In genomic region chr12:131046813-131047788, GRCh38 we compare ENCODE assay signal across 13 cellular contexts.
DNase-seq lines count a peak whose midpoint lies in the region; ATAC-seq and TF ChIP-seq lines count a peak whose summit lies in the region.
"Had no signal": no experiment of that assay in that cellular context is flagged by ENCODE, and none has a peak within 500 bp of the region (broad histone marks: within the 10 kb centered on the region; RNA-seq: fewer than 3 reads in every experiment).

No MANE protein-coding gene starts in this region.

- H3K9me3 Mint-ChIP-seq in central memory CD8-positive, alpha-beta T cell: no peaks in the 10 kb centered on the region

- no peaks in the 10 kb centered on the region for H3K4me1 Mint-ChIP-seq in central memory CD8-positive, alpha-beta T cell

- DNase-seq in MV-4-11 (lab: John Stamatoyannopoulos, UW) (peak; percentile 26), posterior vena cava (ENCODE audit: low spot score) (peak; percentile 94), NCI-H146 treated with DMSO at 0.1 percent for 48 hours (lab: John Stamatoyannopoulos, UW; ENCODE audit: unreplicated experiment) (no peak), RKO (ENCODE audit: low spot score) (no peak)
- no peak for DNase-seq in central memory CD8-positive, alpha-beta T cell (ENCODE audit: low spot score in 2 of 2)
- DNase-seq: activated CD8-positive, alpha-beta memory T cell treated with anti-CD3 and anti-CD28 coated beads for 24 hours; amniotic stem cell; NCI-H1417; stimulated activated CD4-positive, alpha-beta T cell treated with anti-CD3 and anti-CD28 coated beads, Interleukin-4, amount 100 ng/mL, for 24 hours; T-helper 1 cell had no signal

- H3K36me3 Mint-ChIP-seq in central memory CD8-positive, alpha-beta T cell (ENCODE audit: insufficient read depth): peaks cover 5% of the 10 kb centered on the region

- H3K27ac Mint-ChIP-seq in central memory CD8-positive, alpha-beta T cell (ENCODE audit: low read depth): peak overlapping the region; percentile 83

- intact Hi-C loops in posterior vena cava (cut with DNase I): no loop called here

- peaks cover 20% of the 10 kb centered on the region for H3K27me3 Mint-ChIP-seq in central memory CD8-positive, alpha-beta T cell

- no peak overlapping the region for H3K4me3 Mint-ChIP-seq in central memory CD8-positive, alpha-beta T cell

- no peak for ATAC-seq in central memory CD8-positive, alpha-beta T cell (replicated peaks; ENCODE audit: extremely low read depth, poor library complexity, severe bottlenecking)
- ATAC-seq in HG02885 (IDR thresholded peaks at IDR 0.05; ENCODE audit: poor library complexity, unreplicated experiment) (no peak), GM18867 (IDR thresholded peaks at IDR 0.05; ENCODE audit: unreplicated experiment) (no peak)

- TF ChIP-seq CTCF in GM12873 (IDR thresholded peaks at IDR 0.05; ENCODE audit: insufficient read depth, low read depth, low read length, missing control alignments): peak; percentile 7

Comparison
In these comparisons a context has a peak if more than half of its experiments do, and no peak if none do; other contexts are left out.
1. DNase-seq: peak in MV-4-11 (single experiment) and posterior vena cava (single experiment); none in central memory CD8-positive, alpha-beta T cell (0 of 2), NCI-H146 treated with DMSO at 0.1 percent for 48 hours (single experiment) and RKO (single experiment).